In the genomic region with DNA sequence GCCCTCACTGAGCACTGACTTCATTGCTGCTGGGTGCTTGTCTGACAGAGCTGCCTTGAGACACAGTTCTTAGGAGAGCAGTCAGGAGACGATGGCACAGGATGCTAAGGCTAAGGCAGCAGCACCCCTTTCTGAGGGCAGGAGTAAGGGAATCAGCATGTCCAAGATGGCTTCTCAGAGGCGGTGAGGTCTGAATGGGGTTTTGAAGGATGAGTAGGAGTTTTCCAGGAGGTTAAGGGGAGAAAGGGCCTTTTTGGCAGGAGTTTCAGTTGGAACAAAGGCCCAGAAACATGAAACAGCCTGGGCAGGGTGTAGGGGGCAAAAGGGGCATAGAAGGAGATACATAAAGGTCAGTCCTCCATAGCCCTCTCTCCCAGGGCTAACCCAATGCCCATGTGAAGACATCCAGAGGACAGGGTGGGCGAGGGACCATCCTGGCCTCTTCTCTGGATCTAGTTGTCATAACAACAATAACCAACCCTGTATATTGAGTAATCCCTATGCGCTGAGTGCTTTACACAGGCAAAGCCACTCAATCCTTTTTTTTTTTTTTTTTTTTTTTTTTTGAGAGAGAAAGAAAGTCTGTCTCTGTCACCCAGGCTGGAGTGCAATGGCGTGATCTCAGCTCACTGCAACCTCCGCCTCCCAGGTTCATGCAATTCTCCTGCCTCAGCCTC, we compare ENCODE assay signal across 12 cellular contexts. TPM values are rescaled to one million over a fixed set of nuclear protein-coding genes. Genes with fewer than 3 reads are reported as not detected.
A peak's percentile ranks its signal among the peaks of the same experiment; 100 is the strongest.
DNase-seq lines count a peak whose midpoint lies in the region; TF ChIP-seq lines count a peak whose summit lies in the region.
"Had no signal": no experiment of that assay in that cellular context is flagged by ENCODE, and none has a peak within 500 bp of the region (broad histone marks: within the 10 kb centered on the region; RNA-seq: fewer than 3 reads in every experiment).

No MANE protein-coding gene starts in this region.

- peak overlapping the region; percentile 29 to 96 for H2BK12ac ChIP-seq in mesenchymal stem cell (ENCODE audit: low read length in 2 of 2)

- H3K4me1 ChIP-seq in BLaER1 treated with 17β-estradiol and CSF1 and Interleukin-3, amounts not matched to agents 10 nM and 100 nM = peaks cover 94 to 100% (median 98%) of the 10 kb centered on the region in 10 experiments
- H3K4me1 ChIP-seq in mesenchymal stem cell (ENCODE audit: control insufficient read depth, insufficient read depth, low read depth, low read length) (peaks cover 21% of the 10 kb centered on the region), tibial nerve (peaks cover 0 to 13% (median 1%) of the 10 kb centered on the region in 4 donors)

- H2BK15ac ChIP-seq in mesenchymal stem cell (ENCODE audit: low read depth, poor library complexity, severe bottlenecking) = peak overlapping the region; percentile 92

- no peak overlapping the region for H2AFZ ChIP-seq in mesenchymal stem cell (ENCODE audit: low read depth, low read length)

- H2AK5ac ChIP-seq in mesenchymal stem cell (ENCODE audit: low read length, severe bottlenecking) = peak overlapping the region; percentile 29

- H3K9me3 Mint-ChIP-seq in activated CD4-positive, alpha-beta memory T cell treated with anti-CD3 and anti-CD28 coated beads for 36 hours = no peaks in the 10 kb centered on the region
- H3K9me3 Mint-ChIP-seq: mesothelial cell of epicardium had no signal

- peak overlapping the region; percentile 57 for H2BK120ac ChIP-seq in mesenchymal stem cell (ENCODE audit: low read depth, low read length)

- POLR2A ChIA-PET in activated CD4-positive, alpha-beta memory T cell treated with anti-CD3 and anti-CD28 coated beads for 36 hours (lab: Charles Lee) = interaction anchor here (0.8 kb wide), 2 partner anchors 19 to 29 kb away, joined by 3 to 6 read pairs; a partner anchor contains a TSS

- CTCF ChIA-PET in activated CD4-positive, alpha-beta memory T cell treated with anti-CD3 and anti-CD28 coated beads for 36 hours (lab: Charles Lee) = interaction anchor here (1.0 to 2.4 kb wide), 4 partner anchors 15 to 40 kb away, joined by 3 to 9 read pairs (median 3); no protein-coding TSS in a partner anchor

- H3K36me3 ChIP-seq in BLaER1 treated with 17β-estradiol and CSF1 and Interleukin-3, amounts not matched to agents 10 nM and 100 nM = peaks cover 0 to 96% (median 16%) of the 10 kb centered on the region in 11 experiments; a peak in 15 of 22 replicates
- H3K36me3 ChIP-seq in mesenchymal stem cell (ENCODE audit: control insufficient read depth in 1 of 2, insufficient read depth in 2 of 2, low read depth in 1 of 2, low read length in 2 of 2) (no peaks in the 10 kb centered on the region), tibial nerve (no peaks in the 10 kb centered on the region)

- peak overlapping the region; percentile 68 to 82 for H3K18ac ChIP-seq in mesenchymal stem cell (ENCODE audit: low read depth in 1 of 2, low read length in 2 of 2)

- peak overlapping the region; percentile 75 for H4K8ac ChIP-seq in mesenchymal stem cell (ENCODE audit: low read length)

- no peaks in the 10 kb centered on the region for H3K27me3 Mint-ChIP-seq in activated CD4-positive, alpha-beta memory T cell treated with anti-CD3 and anti-CD28 coated beads for 36 hours

- H3K27ac ChIP-seq in BLaER1 treated with 17β-estradiol and CSF1 and Interleukin-3, amounts not matched to agents 10 nM and 100 nM = peak overlapping the region; percentile 7 to 76 (median 67); a peak in 21 of 22 replicates
- no peak overlapping the region for H3K27ac ChIP-seq in mesenchymal stem cell (ENCODE audit: low read length, poor library complexity, severe bottlenecking)
- no peak overlapping the region for H3K27ac ChIP-seq in tibial nerve
- H3K27ac ChIP-seq: foreskin keratinocyte had no signal

- peak overlapping the region in 5 of 10 experiments; percentile 13 to 56 (median 15); a peak in 4 of 20 replicates for H3K4me3 ChIP-seq in BLaER1 treated with 17β-estradiol and CSF1 and Interleukin-3, amounts not matched to agents 10 nM and 100 nM
- peak overlapping the region; percentile 35 for H3K4me3 ChIP-seq in GM12865 (ENCODE audit: low read depth, low read length)
- no peak overlapping the region for H3K4me3 ChIP-seq in mesenchymal stem cell (ENCODE audit: insufficient read depth in 1 of 2, low read depth in 1 of 2, low read length in 2 of 2)
- no peak overlapping the region for H3K4me3 ChIP-seq in tibial nerve

- peaks cover 77% of the 10 kb centered on the region for H3K4me1 Mint-ChIP-seq in activated CD4-positive, alpha-beta memory T cell treated with anti-CD3 and anti-CD28 coated beads for 36 hours (ENCODE audit: low read depth)

- H3K4ac ChIP-seq in mesenchymal stem cell (ENCODE audit: low read depth in 1 of 2, low read length in 2 of 2) = peak overlapping the region; percentile 42 to 66

- no peaks in the 10 kb centered on the region for H3K9me3 ChIP-seq in BLaER1 treated with 17β-estradiol and CSF1 and Interleukin-3, amounts not matched to agents 10 nM and 100 nM (replicated peaks in 1 of 11)
- H3K9me3 ChIP-seq in mesenchymal stem cell (ENCODE audit: control insufficient read depth, low read length) (no peaks in the 10 kb centered on the region), tibial nerve (no peaks in the 10 kb centered on the region)

- intact Hi-C loops in activated CD4-positive, alpha-beta memory T cell treated with anti-CD3 and anti-CD28 coated beads for 36 hours (cut with micrococcal nuclease) = no loop called here

- H3K23ac ChIP-seq in mesenchymal stem cell (ENCODE audit: low read length in 2 of 2) = no peak overlapping the region

- DNase-seq in GM12865 (ENCODE audit: low read depth) (no peak), mesenchymal stem cell (peak; percentile 65), GM20000 (ENCODE audit: low spot score) (no peak), AG08395 (ENCODE audit: low spot score) (no peak), tibial nerve (ENCODE audit: low spot score in 2 of 2) (no peak), occipital lobe (lab: John Stamatoyannopoulos, UW) (no peak)
- no peak for DNase-seq in activated CD4-positive, alpha-beta memory T cell treated with anti-CD3 and anti-CD28 coated beads for 36 hours
- DNase-seq: foreskin keratinocyte, NCI-H1105 treated with DMSO at 0.1 percent for 48 hours had no signal

- peaks cover 0 to 63% (median 0%) of the 10 kb centered on the region in 11 experiments; a peak in 6 of 22 replicates for H4K20me1 ChIP-seq in BLaER1 treated with 17β-estradiol and CSF1 and Interleukin-3, amounts not matched to agents 10 nM and 100 nM

- H3K27ac Mint-ChIP-seq in activated CD4-positive, alpha-beta memory T cell treated with anti-CD3 and anti-CD28 coated beads for 36 hours = peak overlapping the region; percentile 94
- H3K27ac Mint-ChIP-seq: mesothelial cell of epicardium had no signal

- H3K36me3 Mint-ChIP-seq in activated CD4-positive, alpha-beta memory T cell treated with anti-CD3 and anti-CD28 coated beads for 36 hours = peaks cover 40% of the 10 kb centered on the region
- H3K36me3 Mint-ChIP-seq: mesothelial cell of epicardium had no signal

- peak overlapping the region in 1 of 2 experiments; percentile 66 for H3K14ac ChIP-seq in mesenchymal stem cell (ENCODE audit: low read length in 2 of 2)

- no peak for TF ChIP-seq CTCF in GM12865 (IDR thresholded peaks at IDR 0.05; ENCODE audit: insufficient read depth, low read depth, low read length, missing control alignments)
- TF ChIP-seq CTCF in GM20000 (IDR thresholded peaks at IDR 0.05; ENCODE audit: extremely low read depth, missing control alignments) = no peak
- TF ChIP-seq CTCF in tibial nerve (IDR thresholded peaks at IDR 0.05) = no peak

- no peak for TF ChIP-seq EP300 in tibial nerve (IDR thresholded peaks at IDR 0.05)

- no peaks in the 10 kb centered on the region for H3K27me3 ChIP-seq in BLaER1 treated with 17β-estradiol and CSF1 and Interleukin-3, amounts not matched to agents 10 nM and 100 nM
- H3K27me3 ChIP-seq in mesenchymal stem cell (ENCODE audit: control insufficient read depth in 1 of 2, insufficient read depth in 1 of 2, low read length in 2 of 2) (no peaks in the 10 kb centered on the region), tibial nerve (no peaks in the 10 kb centered on the region)
- H3K27me3 ChIP-seq: foreskin keratinocyte had no signal

- peak overlapping the region; percentile 64 for H3K4me3 Mint-ChIP-seq in activated CD4-positive, alpha-beta memory T cell treated with anti-CD3 and anti-CD28 coated beads for 36 hours
- H3K4me3 Mint-ChIP-seq: mesothelial cell of epicardium had no signal

- over 99% methylated on average over 4 of the region's 6 CpGs for WGBS in mesenchymal stem cell
- 85 to 86% methylated on average over 6 of the region's 6 CpGs for WGBS in tibial nerve, 2 donors

- peak overlapping the region; percentile 79 for H4K91ac ChIP-seq in mesenchymal stem cell (ENCODE audit: low read length)

- H3K9ac ChIP-seq in BLaER1 treated with 17β-estradiol and CSF1 and Interleukin-3, amounts not matched to agents 10 nM and 100 nM = peak overlapping the region in 10 of 11 experiments; percentile 6 to 65 (median 58); a peak in 18 of 22 replicates
- no peak overlapping the region for H3K9ac ChIP-seq in mesenchymal stem cell (ENCODE audit: low read length)

- H3K4me2 ChIP-seq in BLaER1 treated with 17β-estradiol and CSF1 and Interleukin-3, amounts not matched to agents 10 nM and 100 nM = peak overlapping the region; percentile 71 to 98 (median 84)
- H3K4me2 ChIP-seq in mesenchymal stem cell (ENCODE audit: low read length, poor library complexity, severe bottlenecking) = no peak overlapping the region

- no peak overlapping the region for H2BK5ac ChIP-seq in mesenchymal stem cell (ENCODE audit: low read depth, low read length, poor library complexity, severe bottlenecking)

- H3K79me1 ChIP-seq in mesenchymal stem cell (replicated peaks; ENCODE audit: low read length, poor library complexity, severe bottlenecking) = no peaks in the 10 kb centered on the region

- no peak for TF ChIP-seq POLR2A in tibial nerve (IDR thresholded peaks at IDR 0.05)

RNA-seq across cellular contexts. Expression of a gene that starts 19.0 kb away (rescaled TPM):
- total RNA-seq in activated CD4-positive, alpha-beta memory T cell treated with anti-CD3 and anti-CD28 coated beads for 36 hours = 10 to 100 TPM; 58.7 to 60.5 TPM
- polyA plus RNA-seq in mesenchymal stem cell (2013, experiment 1 of 2) = 0.65 TPM
- 0.41 TPM for polyA plus RNA-seq in mesenchymal stem cell (2013, experiment 2 of 2)
- 10 to 100 TPM in 3 of 4 donors, 1 to 10 TPM in 1; 7.7 to 27.3 (median 19.0) TPM for total RNA-seq in tibial nerve
- total RNA-seq in occipital lobe = 2.3 TPM
- total RNA-seq: mesothelial cell of epicardium had no signal
- polyA plus RNA-seq: BJ had no signal

RNA-seq across cellular contexts. Expression of a gene that starts 57.2 kb away (rescaled TPM):
- 100 to 1,000 TPM; 714 to 727 TPM for total RNA-seq in activated CD4-positive, alpha-beta memory T cell treated with anti-CD3 and anti-CD28 coated beads for 36 hours
- polyA plus RNA-seq in mesenchymal stem cell (2013, experiment 1 of 2) = 121 TPM
- polyA plus RNA-seq in mesenchymal stem cell (2013, experiment 2 of 2) = 117 TPM
- total RNA-seq in tibial nerve (10 to 100 TPM in 1 of 4 donors, 1 to 10 TPM in 3; 6.3 to 18.6 (median 7.8) TPM), occipital lobe (not detected)

Comparison
In these comparisons a context has a peak if more than half of its experiments do, and no peak if none do; other contexts are left out.
1. H3K27ac ChIP-seq: peak in BLaER1 treated with 17β-estradiol and CSF1 and Interleukin-3, amounts not matched to agents 10 nM and 100 nM (11 of 11); none in mesenchymal stem cell (single experiment) and tibial nerve (0 of 4).
2. RNA of a gene that starts 57.2 kb away (total RNA-seq): 714 to 727 TPM in activated CD4-positive, alpha-beta memory T cell treated with anti-CD3 and anti-CD28 coated beads for 36 hours; 6.3 to 18.6 TPM in tibial nerve and not detected in occipital lobe (single experiment); every median in the first group is over 10 times any median in the second.